ENCODE assay signal across 14 cellular contexts in genomic region chr22:45604239-45604711, GRCh38.
DNase-seq lines count a peak whose midpoint lies in the region; ATAC-seq and TF ChIP-seq lines count a peak whose summit lies in the region.
"Had no signal": no experiment of that assay in that cellular context is flagged by ENCODE, and none has a peak within 500 bp of the region (broad histone marks: within the 10 kb centered on the region; RNA-seq: fewer than 3 reads in every experiment).

No MANE protein-coding gene starts in this region.

- no peaks in the 10 kb centered on the region for H3K9me3 ChIP-seq in vagina

- H3K4me1 ChIP-seq in vagina, result peaks cover 47% of the 10 kb centered on the region

- no peak overlapping the region for H3K4me3 ChIP-seq in vagina

- DNase-seq in left ventricle myocardium superior, result no peak
- DNase-seq in cardiac septum (ENCODE audit: low spot score), result no peak
- DNase-seq in SIG-M5 (lab: John Stamatoyannopoulos, UW), result peak; percentile 69
- peak; percentile 68 for DNase-seq in fibroblast of gingiva (ENCODE audit: low read depth)
- DNase-seq in vagina (ENCODE audit: extremely low spot score in 2 of 2), result no peak
- DNase-seq in NK-92 treated with Interleukin-12 subunit alpha and Interleukin-12 subunit beta, amount 100 ng/mL, for 24 hours (lab: John Stamatoyannopoulos, UW), result no peak
- DNase-seq in NCI-H226, result no peak
- DNase-seq: activated CD4-positive, alpha-beta T cell treated with anti-CD3 and anti-CD28 coated beads for 48 hours; islet precursor cell; naive B cell; NCI-H1105; NCI-H510A treated with DMSO at 0.1 percent for 48 hours; stimulated activated CD4-positive, alpha-beta T cell treated with anti-CD3 and anti-CD28 coated beads, Interleukin-12 subunit alpha, Interleukin-12 subunit beta, amount 100 ng/mL, for 4 hours had no signal

- intact Hi-C loops in left ventricle myocardium superior (cut with micrococcal nuclease), result no loop called here
- intact Hi-C loops in cardiac septum (cut with DNase I), result no loop called here
- intact Hi-C loops in vagina (cut with DNase I), result no loop called here

- TF ChIP-seq POLR2A in vagina (IDR thresholded peaks at IDR 0.05), result no peak

- TF ChIP-seq CTCF in vagina (IDR thresholded peaks at IDR 0.05), result no peak

- ATAC-seq in left ventricle myocardium superior (peak; percentile 20), GM18873 (IDR thresholded peaks at IDR 0.05; ENCODE audit: low FRiP score, unreplicated experiment) (no peak)

- H3K36me3 ChIP-seq in vagina, result peaks cover 0 to 29% of the 10 kb centered on the region in 2 donors

- H3K27ac ChIP-seq in vagina, result peak overlapping the region; percentile 39

- H3K27me3 ChIP-seq in vagina, result no peaks in the 10 kb centered on the region

Comparison
In these comparisons a context has a peak if more than half of its experiments do, and no peak if none do; other contexts are left out.
1. DNase-seq: peak in SIG-M5 (single experiment) and fibroblast of gingiva (single experiment); none in left ventricle myocardium superior (single experiment), cardiac septum (single experiment), vagina (0 of 2), NK-92 treated with Interleukin-12 subunit alpha and Interleukin-12 subunit beta, amount 100 ng/mL, for 24 hours (single experiment) and NCI-H226 (single experiment).